Comparison of ENCODE assay signal across 8 cellular contexts in genomic region chr12:69585189-69586062, GRCh38. TPM values are rescaled to one million over a fixed set of nuclear protein-coding genes. Genes with fewer than 3 reads are reported as not detected.
DNase-seq lines count a peak whose midpoint lies in the region; ATAC-seq and TF ChIP-seq lines count a peak whose summit lies in the region.

CCT2 (plus strand) TSS chr12:69585459; CDS start chr12:69585522, 63 bp downstream.

- peaks cover 46% of the 10 kb centered on the region for H4K20me1 ChIP-seq in Loucy (ENCODE audit: insufficient read depth, low read length, poor library complexity, severe bottlenecking)

- peak within 1 kb of the TSS; percentile 88 for H3K9ac ChIP-seq in Loucy (ENCODE audit: low read depth, low read length, poor library complexity, severe bottlenecking)

- no peaks in the 10 kb centered on the region for H3K27me3 ChIP-seq in H7 (ENCODE audit: control insufficient read depth, insufficient read depth, low read length)
- H3K27me3 ChIP-seq in Loucy (ENCODE audit: insufficient read depth, low read length, poor library complexity, severe bottlenecking), result no peaks in the 10 kb centered on the region

- H3K4me1 ChIP-seq in Loucy (ENCODE audit: insufficient read depth, low read length, poor library complexity, severe bottlenecking), result peaks cover 28% of the 10 kb centered on the region

- peaks cover 49% of the 10 kb centered on the region for H3K79me2 ChIP-seq in Loucy (ENCODE audit: insufficient read depth, low read length)

- H3K36me3 ChIP-seq in H7 (replicated peaks; ENCODE audit: control insufficient read depth, insufficient read depth, low read length) (peaks cover 29% of the 10 kb centered on the region), Loucy (ENCODE audit: insufficient read depth, low read length) (peaks cover 33% of the 10 kb centered on the region)

- H2AFZ ChIP-seq in Loucy (ENCODE audit: low read length), result peak within 1 kb of the TSS; percentile 96

- no peaks in the 10 kb centered on the region for H3K27me3 Mint-ChIP-seq in natural killer cell treated with Interleukin-12 subunit alpha and Interleukin-12 subunit beta and Interleukin-15 and Interleukin-18, amount 100 ng/mL, for 72 hours

- DNase-seq in G401 (ENCODE audit: low spot score) (peak; percentile 97), H7 (peak; percentile 95), fibroblast of peridontal ligament (ENCODE audit: extremely low read depth) (peak; percentile 92)
- peak; percentile 96 for DNase-seq in activated T-helper 9 cell treated with anti-CD3 and anti-CD28 coated beads, Interleukin-2, amount 50 U/mL, for 16 hours (ENCODE audit: low read depth)
- DNase-seq in natural killer cell treated with Interleukin-12 subunit alpha and Interleukin-12 subunit beta and Interleukin-15 and Interleukin-18, amount 100 ng/mL, for 72 hours (ENCODE audit: low spot score), result peak; percentile 97
- DNase-seq in stimulated activated naive CD8-positive, alpha-beta T cell treated with anti-CD3 and anti-CD28 coated beads, Interleukin-15, Interleukin-2, amounts not matched to agents 100 U/mL and 50 U/mL, for 24 hours, result peak; percentile 97

- peak within 1 kb of the TSS; percentile 79 for H3K4me2 ChIP-seq in Loucy (ENCODE audit: low read depth, low read length, poor library complexity, severe bottlenecking)

- H3K36me3 Mint-ChIP-seq in natural killer cell treated with Interleukin-12 subunit alpha and Interleukin-12 subunit beta and Interleukin-15 and Interleukin-18, amount 100 ng/mL, for 72 hours, result peaks cover 18% of the 10 kb centered on the region

- H3K4me3 ChIP-seq in H7 (ENCODE audit: insufficient read depth, low read depth, low read length), result peak within 1 kb of the TSS; percentile 97
- peak within 1 kb of the TSS; percentile 85 for H3K4me3 ChIP-seq in Loucy (ENCODE audit: low read length, poor library complexity, severe bottlenecking)

- H3F3A ChIP-seq in Loucy (ENCODE audit: low read depth), result no peaks in the 10 kb centered on the region

- peak within 1 kb of the TSS; percentile 95 to 98 for H3K27ac Mint-ChIP-seq in natural killer cell treated with Interleukin-12 subunit alpha and Interleukin-12 subunit beta and Interleukin-15 and Interleukin-18, amount 100 ng/mL, for 72 hours

- no peaks in the 10 kb centered on the region for H3K9me3 Mint-ChIP-seq in natural killer cell treated with Interleukin-12 subunit alpha and Interleukin-12 subunit beta and Interleukin-15 and Interleukin-18, amount 100 ng/mL, for 72 hours

- no peaks in the 10 kb centered on the region for H3K9me2 ChIP-seq in Loucy (replicated peaks; ENCODE audit: low read depth, low read length)

- peak; percentile 98 to 99 for ATAC-seq in natural killer cell treated with Interleukin-12 subunit alpha and Interleukin-12 subunit beta and Interleukin-15 and Interleukin-18, amount 100 ng/mL, for 72 hours
- ATAC-seq in stimulated activated naive CD8-positive, alpha-beta T cell treated with anti-CD3 and anti-CD28 coated beads, Interleukin-15, Interleukin-2, amounts not matched to agents 100 U/mL and 50 U/mL, for 24 hours, result peak; percentile 95

- peak; percentile 51 for TF ChIP-seq CTCF in Loucy (conservative IDR thresholded peaks at IDR 0.05; ENCODE audit: low read length)

- peak; percentile 100 for TF ChIP-seq POLR2A in Raji (IDR thresholded peaks at IDR 0.05; ENCODE audit: insufficient read depth, low read depth, low read length)

- peak within 1 kb of the TSS; percentile 99 for H3K4me3 Mint-ChIP-seq in natural killer cell treated with Interleukin-12 subunit alpha and Interleukin-12 subunit beta and Interleukin-15 and Interleukin-18, amount 100 ng/mL, for 72 hours

- peaks cover 12 to 16% of the 10 kb centered on the region in 2 donors for H3K4me1 Mint-ChIP-seq in natural killer cell treated with Interleukin-12 subunit alpha and Interleukin-12 subunit beta and Interleukin-15 and Interleukin-18, amount 100 ng/mL, for 72 hours (ENCODE audit: low read depth in 2 of 2)

- in situ Hi-C loops in G401 (cut with HindIII; ENCODE audit: low sequenced_read_pairs), result no loop called here

- no peaks in the 10 kb centered on the region for H3K9me3 ChIP-seq in Loucy (ENCODE audit: insufficient read depth, low read depth, low read length)

RNA-seq across cellular contexts. Expression of gene CCT2, which starts in this region (rescaled TPM):
- 363 and 440 TPM in 2 replicates for total RNA-seq in G401 (2014; rRNA removed; shearing (Covaris generic))
- 480 and 506 TPM in 2 replicates for total RNA-seq in H7 (2014; rRNA removed; shearing (Covaris generic))
- total RNA-seq in natural killer cell treated with Interleukin-12 subunit alpha and Interleukin-12 subunit beta and Interleukin-15 and Interleukin-18, amount 100 ng/mL, for 72 hours, result 100 to 1,000 TPM; 225 to 394 TPM

Comparison
In these comparisons a context has a peak if more than half of its experiments do, and no peak if none do; other contexts are left out.
1. Peak in every context shown above with its lines: DNase-seq, ATAC-seq and H3K4me3 ChIP-seq.